Comparison of ENCODE assay signal across 35 cellular contexts in genomic region chrX:30067677-30068076, GRCh38.
"Had no signal": no experiment of that assay in that cellular context is flagged by ENCODE, and none has a peak within 500 bp of the region (broad histone marks: within the 10 kb centered on the region; RNA-seq: fewer than 3 reads in every experiment).

No MANE protein-coding gene starts in this region.

- H3K36me3 Mint-ChIP-seq: activated CD4-positive, alpha-beta memory T cell treated with anti-CD3 and anti-CD28 coated beads for 36 hours; activated naive CD4-positive, alpha-beta T cell treated with anti-CD3 and anti-CD28 coated beads, Interleukin-2, amount 50 U/mL, for 72 hours; activated naive CD8-positive, alpha-beta T cell treated with anti-CD3 and anti-CD28 coated beads for 36 hours had no signal

- DNase-seq: activated B cell treated with CpG ODN at 0.5 μM for 24 hours; activated CD4-positive, alpha-beta memory T cell treated with anti-CD3 and anti-CD28 coated beads for 36 hours; activated CD4-positive, alpha-beta T cell treated with anti-CD3 and anti-CD28 coated beads for 4 hours; activated CD4-positive, alpha-beta T cell treated with anti-CD3 and anti-CD28 coated beads, Interleukin-2, amount 10 ng/mL, durations not matched to agents 24 days and 14 days; activated CD4-positive, alpha-beta T cell treated with anti-CD3 and anti-CD28 coated beads, Interleukin-2, amount 50 U/mL, for 1 hour; activated CD4-positive, alpha-beta T cell treated with anti-CD3 and anti-CD28 coated beads, Interleukin-2, amount 50 U/mL, for 4 hours; activated CD4-positive, CD25-positive, alpha-beta regulatory T cell treated with anti-CD3 and anti-CD28 coated beads, Interleukin-2, amount 50 U/mL, for 72 hours; activated CD8-positive, alpha-beta memory T cell treated with anti-CD3 and anti-CD28 coated beads, Interleukin-2, amount 50 U/mL, for 4 hours; activated CD8-positive, alpha-beta T cell treated with anti-CD3 and anti-CD28 coated beads for 36 hours; activated effector memory CD4-positive, alpha-beta T cell treated with anti-CD3 and anti-CD28 coated beads, Interleukin-2, amount 50 U/mL, for 16 hours; activated gamma-delta T cell treated with Interleukin-2 at 50 U/mL for 16 hours; activated naive CD4-positive, alpha-beta T cell; activated naive CD4-positive, alpha-beta T cell treated with anti-CD3 and anti-CD28 coated beads for 36 hours; activated naive CD4-positive, alpha-beta T cell treated with anti-CD3 and anti-CD28 coated beads, Interleukin-2, amount 50 U/mL, for 16 hours; activated naive CD8-positive, alpha-beta T cell treated with anti-CD3 and anti-CD28 coated beads for 36 hours; activated T-cell treated with anti-CD3 and anti-CD28 coated beads for 4 hours; activated T-cell treated with anti-CD3 and anti-CD28 coated beads, Interleukin-2, amount 50 U/mL, for 1 hour; activated T-cell treated with anti-CD3 and anti-CD28 coated beads, Interleukin-2, amount 50 U/mL, for 4 hours; activated T-cell treated with anti-CD3 and anti-CD28 coated beads, Interleukin-2, amount 50 U/mL, for 72 hours; adrenal gland; amniotic stem cell; aorta; body of pancreas; brain microvascular endothelial cell; central memory CD4-positive, alpha-beta T cell; T-helper 1 cell; T-helper 2 cell; T-helper 9 cell had no signal

- H3K4me3 ChIP-seq: adrenal gland, body of pancreas, breast epithelium had no signal

- H3K27me3 ChIP-seq: adrenal gland, body of pancreas, brain microvascular endothelial cell had no signal

- H3K36me3 ChIP-seq: adrenal gland, brain microvascular endothelial cell, breast epithelium had no signal

- H3K4me1 ChIP-seq: adrenal gland, body of pancreas, breast epithelium had no signal

- H3K27me3 Mint-ChIP-seq: activated B cell treated with CpG ODN at 0.5 μM for 24 hours; activated CD4-positive, alpha-beta memory T cell treated with anti-CD3 and anti-CD28 coated beads for 36 hours; activated CD4-positive, alpha-beta T cell treated with anti-CD3 and anti-CD28 coated beads, Interleukin-2, amount 10 ng/mL, durations not matched to agents 24 days and 14 days; activated CD8-positive, alpha-beta T cell treated with anti-CD3 and anti-CD28 coated beads for 36 hours; activated naive CD8-positive, alpha-beta T cell treated with anti-CD3 and anti-CD28 coated beads for 36 hours; activated T-helper 17 cell treated with anti-CD3 and anti-CD28 coated beads, Interleukin-2, amount 50 U/mL, for 72 hours had no signal

- H3K27ac Mint-ChIP-seq: activated B cell treated with CpG ODN at 0.5 μM for 24 hours; activated CD4-positive, alpha-beta memory T cell treated with anti-CD3 and anti-CD28 coated beads for 36 hours; activated CD4-positive, alpha-beta T cell treated with anti-CD3 and anti-CD28 coated beads, Interleukin-2, amount 10 ng/mL, durations not matched to agents 24 days and 14 days; activated CD8-positive, alpha-beta T cell treated with anti-CD3 and anti-CD28 coated beads for 36 hours; activated naive CD4-positive, alpha-beta T cell treated with anti-CD3 and anti-CD28 coated beads for 36 hours; activated naive CD4-positive, alpha-beta T cell treated with anti-CD3 and anti-CD28 coated beads, Interleukin-2, amount 50 U/mL, for 72 hours; activated naive CD8-positive, alpha-beta T cell treated with anti-CD3 and anti-CD28 coated beads for 36 hours; activated T-cell treated with anti-CD3 and anti-CD28 coated beads, Interleukin-2, amount 50 U/mL, for 72 hours; activated T-helper 1 cell treated with anti-CD3 and anti-CD28 coated beads, Interleukin-12 subunit alpha, Interleukin-12 subunit beta, Interleukin-2, Interleukin-4 antibody, amounts not matched to agents 30 ng/mL and 10 ng/mL and 1 ng/mL, durations not matched to agents 14 hours and 24 hours and 36 hours; activated T-helper 17 cell treated with anti-CD3 and anti-CD28 coated beads, Interleukin-2, amount 50 U/mL, for 72 hours; T-helper 1 cell treated with Interleukin-12 subunit alpha and Interleukin-12 subunit beta and Interleukin-4 antibody, amounts not matched to agents 30 μg/mL and 1 μg/mL, for 36 hours; T-helper 2 cell treated with Interferon-gamma antibody and Interleukin-4, amounts not matched to agents 5 μg/mL and 100 μg/mL, for 36 hours had no signal

- H3K4me1 Mint-ChIP-seq: activated B cell treated with CpG ODN at 0.5 μM for 24 hours; activated CD4-positive, alpha-beta T cell treated with anti-CD3 and anti-CD28 coated beads, Interleukin-2, amount 10 ng/mL, durations not matched to agents 24 days and 14 days; activated naive CD8-positive, alpha-beta T cell treated with anti-CD3 and anti-CD28 coated beads for 36 hours; activated T-helper 17 cell treated with anti-CD3 and anti-CD28 coated beads, Interleukin-2, amount 50 U/mL, for 72 hours had no signal

- H3K4me3 Mint-ChIP-seq: activated B cell treated with CpG ODN at 0.5 μM for 24 hours; activated CD4-positive, alpha-beta memory T cell treated with anti-CD3 and anti-CD28 coated beads for 36 hours; activated CD4-positive, alpha-beta T cell treated with anti-CD3 and anti-CD28 coated beads, Interleukin-2, amount 10 ng/mL, durations not matched to agents 24 days and 14 days; activated CD8-positive, alpha-beta T cell treated with anti-CD3 and anti-CD28 coated beads for 36 hours; activated naive CD4-positive, alpha-beta T cell treated with anti-CD3 and anti-CD28 coated beads for 36 hours; activated naive CD8-positive, alpha-beta T cell treated with anti-CD3 and anti-CD28 coated beads for 36 hours; activated T-cell treated with anti-CD3 and anti-CD28 coated beads, Interleukin-2, amount 50 U/mL, for 4 hours; activated T-cell treated with anti-CD3 and anti-CD28 coated beads, Interleukin-2, amount 50 U/mL, for 72 hours; activated T-helper 1 cell treated with anti-CD3 and anti-CD28 coated beads, Interleukin-12 subunit alpha, Interleukin-12 subunit beta, Interleukin-2, Interleukin-4 antibody, amounts not matched to agents 30 ng/mL and 10 ng/mL and 1 ng/mL, durations not matched to agents 14 hours and 24 hours and 36 hours; activated T-helper 17 cell treated with anti-CD3 and anti-CD28 coated beads, Interleukin-2, amount 50 U/mL, for 72 hours; T-helper 1 cell treated with Interleukin-12 subunit alpha and Interleukin-12 subunit beta and Interleukin-4 antibody, amounts not matched to agents 30 μg/mL and 1 μg/mL, for 36 hours; T-helper 2 cell treated with Interferon-gamma antibody and Interleukin-4, amounts not matched to agents 5 μg/mL and 100 μg/mL, for 36 hours had no signal

- H3K27ac ChIP-seq: adrenal gland, body of pancreas, brain microvascular endothelial cell, breast epithelium, VCaP had no signal

- H3K9me3 Mint-ChIP-seq: activated B cell treated with CpG ODN at 0.5 μM for 24 hours; activated CD4-positive, alpha-beta memory T cell treated with anti-CD3 and anti-CD28 coated beads for 36 hours; activated CD4-positive, alpha-beta T cell treated with anti-CD3 and anti-CD28 coated beads, Interleukin-2, amount 10 ng/mL, durations not matched to agents 24 days and 14 days; activated CD8-positive, alpha-beta T cell treated with anti-CD3 and anti-CD28 coated beads for 36 hours; activated naive CD4-positive, alpha-beta T cell treated with anti-CD3 and anti-CD28 coated beads for 36 hours; activated naive CD8-positive, alpha-beta T cell treated with anti-CD3 and anti-CD28 coated beads for 36 hours; activated T-cell treated with anti-CD3 and anti-CD28 coated beads, Interleukin-2, amount 50 U/mL, for 4 hours; activated T-helper 1 cell treated with anti-CD3 and anti-CD28 coated beads, Interleukin-12 subunit alpha, Interleukin-12 subunit beta, Interleukin-2, Interleukin-4 antibody, amounts not matched to agents 30 ng/mL and 10 ng/mL and 1 ng/mL, durations not matched to agents 14 hours and 24 hours and 36 hours; activated T-helper 17 cell treated with anti-CD3 and anti-CD28 coated beads, Interleukin-2, amount 50 U/mL, for 72 hours; T-helper 1 cell treated with Interleukin-12 subunit alpha and Interleukin-12 subunit beta and Interleukin-4 antibody, amounts not matched to agents 30 μg/mL and 1 μg/mL, for 36 hours; T-helper 2 cell treated with Interferon-gamma antibody and Interleukin-4, amounts not matched to agents 5 μg/mL and 100 μg/mL, for 36 hours had no signal

- ATAC-seq: activated CD8-positive, alpha-beta T cell treated with anti-CD3 and anti-CD28 coated beads for 36 hours; activated naive CD4-positive, alpha-beta T cell treated with anti-CD3 and anti-CD28 coated beads, Interleukin-2, amount 50 U/mL, for 72 hours; activated T-cell treated with anti-CD3 and anti-CD28 coated beads, Interleukin-2, amount 50 U/mL, for 4 hours; activated T-cell treated with anti-CD3 and anti-CD28 coated beads, Interleukin-2, amount 50 U/mL, for 72 hours; activated T-helper 17 cell treated with anti-CD3 and anti-CD28 coated beads, Interleukin-2, amount 50 U/mL, for 72 hours; body of pancreas had no signal

- H3K9me3 ChIP-seq: adrenal gland, body of pancreas, breast epithelium had no signal
